ENCODE assay signal across 1 cellular context in genomic region chr15:74099963-74100733, GRCh38.
TF ChIP-seq lines count a peak whose summit lies in the region.

No MANE protein-coding gene starts in this region.

TF ChIP-seq in HepG2, 621 proteins besides CTCF, POLR2A, EP300 and RAD21 (continued from another document):
- TF ChIP-seq ZGPAT (CRISPR knock-in tag; IDR thresholded peaks at IDR 0.05) (peak; percentile 36; the same call in 1 of the 2 replicates), KMT2B (CRISPR knock-in tag; IDR thresholded peaks at IDR 0.05) (0 out of 2 replicates have a peak, but pooled peaks have one; percentile 25), CBX5 (CRISPR knock-in tag; IDR thresholded peaks at IDR 0.05; ENCODE audit: borderline replicate concordance) (peak; percentile 49; the same call in 1 of the 2 replicates), FOXK1 (CRISPR knock-in tag; IDR thresholded peaks at IDR 0.05; ENCODE audit: borderline replicate concordance, low read depth) (peak; percentile 42; the same call in 1 of the 2 replicates), HOXA3 (CRISPR knock-in tag; IDR thresholded peaks at IDR 0.05) (0 out of 2 replicates have a peak, but pooled peaks have one; percentile 36), NFKB2 (CRISPR knock-in tag; IDR thresholded peaks at IDR 0.05; ENCODE audit: borderline replicate concordance) (peak; percentile 49), MXD1 (CRISPR knock-in tag; IDR thresholded peaks at IDR 0.05) (peak; percentile 37; the same call in 1 of the 2 replicates), ZBTB33 (CRISPR knock-in tag; IDR thresholded peaks at IDR 0.05) (peak; percentile 24; the same call in 1 of the 2 replicates)
